In the genomic region with DNA sequence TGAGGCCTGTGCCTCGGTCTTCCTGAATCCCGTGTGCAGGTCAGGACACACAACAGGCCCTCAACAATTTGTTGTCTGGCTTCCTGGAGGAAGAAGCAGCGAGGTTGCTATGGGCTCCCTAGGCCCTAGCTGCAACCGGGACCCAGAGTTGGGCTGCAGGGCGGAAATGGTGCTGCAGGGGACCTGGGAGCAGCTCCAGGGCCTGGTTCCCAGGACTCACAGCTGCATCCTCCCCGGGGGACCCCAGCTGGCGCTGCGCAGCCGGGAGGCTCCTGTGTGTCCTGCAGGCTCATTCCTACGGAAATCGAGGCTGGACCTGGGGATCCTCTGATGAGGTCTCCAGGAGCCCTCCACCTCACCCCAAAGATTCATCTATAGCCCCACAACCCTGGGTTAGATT, we compare ENCODE assay signal across 9 cellular contexts. TPM values are rescaled to one million over a fixed set of nuclear protein-coding genes. Genes with fewer than 3 reads are reported as not detected.
DNase-seq lines count a peak whose midpoint lies in the region; ATAC-seq and TF ChIP-seq lines count a peak whose summit lies in the region.
"Had no signal": no experiment of that assay in that cellular context is flagged by ENCODE, and none has a peak within 500 bp of the region (broad histone marks: within the 10 kb centered on the region; RNA-seq: fewer than 3 reads in every experiment).

No MANE protein-coding gene starts in this region.

- H3K9me3 ChIP-seq in SK-N-SH: no peaks in the 10 kb centered on the region
- no peaks in the 10 kb centered on the region for H3K9me3 ChIP-seq in stomach

- 98% methylated on average over 7 of the region's 11 CpGs for WGBS in SK-N-SH (ENCODE audit: low lambda C conversion rate)
- WGBS in stomach, 5 donors: 69 to 85% (median 82%) methylated on average over 9 to 11 of the region's 11 CpGs

- no peak overlapping the region for H3K4me3 ChIP-seq in SK-N-SH (ENCODE audit: low read depth in 2 of 2, low read length in 1 of 2)
- peak overlapping the region in 1 of 4 donors; percentile 72 for H3K4me3 ChIP-seq in stomach

- peaks cover 27% of the 10 kb centered on the region for H3F3A ChIP-seq in SK-N-SH (replicated peaks; ENCODE audit: insufficient read depth)

- H3K4me2 ChIP-seq in SK-N-SH: 0 out of 2 replicates have a peak overlapping the region, but pooled peaks have one; percentile 76

- peaks cover 6% of the 10 kb centered on the region for H3K4me1 Mint-ChIP-seq in activated T-helper 17 cell treated with anti-CD3 and anti-CD28 coated beads, Interleukin-2, amount 50 U/mL, for 72 hours

- H3K27me3 ChIP-seq in SK-N-SH (ENCODE audit: insufficient read depth): no peaks in the 10 kb centered on the region
- peaks cover 0 to 25% (median 4%) of the 10 kb centered on the region in 3 donors for H3K27me3 ChIP-seq in stomach

- peak overlapping the region; percentile 96 for H3K4me3 Mint-ChIP-seq in activated T-helper 17 cell treated with anti-CD3 and anti-CD28 coated beads, Interleukin-2, amount 50 U/mL, for 72 hours

- CTCF ChIA-PET in SK-N-SH (lab: Yijun Ruan, JAX): interaction anchor here (1.0 to 3.4 kb wide), 7 partner anchors 32 to 115 kb away, joined by 3 to 200 read pairs (median 22); a partner anchor contains a TSS

- POLR2A ChIA-PET in SK-N-SH (lab: Yijun Ruan, JAX): no interaction called here

- no peaks in the 10 kb centered on the region for H3K9me3 Mint-ChIP-seq in activated T-helper 17 cell treated with anti-CD3 and anti-CD28 coated beads, Interleukin-2, amount 50 U/mL, for 72 hours

- peaks cover 3 to 20% of the 10 kb centered on the region in 2 experiments; a peak in 1 of 4 replicates for H3K4me1 ChIP-seq in SK-N-SH (ENCODE audit: control insufficient read depth in 1 of 2, insufficient read depth in 2 of 2, low read depth in 1 of 2, low read length in 1 of 2)
- peaks cover 28 to 69% (median 49%) of the 10 kb centered on the region in 4 donors for H3K4me1 ChIP-seq in stomach

- ATAC-seq in SK-N-SH treated with all-trans-retinoic acid at 6 μM for 48 hours: no peak
- no peak for ATAC-seq in activated T-helper 17 cell treated with anti-CD3 and anti-CD28 coated beads, Interleukin-2, amount 50 U/mL, for 72 hours (replicated peaks)
- no peak for ATAC-seq in HG02970 (IDR thresholded peaks at IDR 0.05; ENCODE audit: low FRiP score, unreplicated experiment)

- TF ChIP-seq EP300 in SK-N-SH (IDR thresholded peaks at IDR 0.05; ENCODE audit: borderline replicate concordance in 1 of 2, low read depth in 1 of 2, low read length in 1 of 2) (no peak), stomach (IDR thresholded peaks at IDR 0.05) (no peak)

- 0 out of 2 replicates have a peak overlapping the region, but pooled peaks have one; percentile 63 for H3K9ac ChIP-seq in SK-N-SH

- H3K36me3 Mint-ChIP-seq in activated T-helper 17 cell treated with anti-CD3 and anti-CD28 coated beads, Interleukin-2, amount 50 U/mL, for 72 hours (ENCODE audit: low read depth): no peaks in the 10 kb centered on the region
- H3K36me3 Mint-ChIP-seq: brain had no signal

- H3K79me2 ChIP-seq in SK-N-SH (ENCODE audit: insufficient read depth): peaks cover 23% of the 10 kb centered on the region

- no peaks in the 10 kb centered on the region for H3K9me2 ChIP-seq in SK-N-SH

- TF ChIP-seq CTCF in SK-N-SH (IDR thresholded peaks at IDR 0.05) (no peak), stomach (IDR thresholded peaks at IDR 0.05) (no peak)

- H2AFZ ChIP-seq in SK-N-SH (ENCODE audit: low read depth): peak overlapping the region; percentile 95

- intact Hi-C loops in stomach (cut with DNase I; ENCODE audit: low total_unique reads): loop anchor here (5.0 kb wide), 1 partner anchor 81 kb away; a partner anchor contains a TSS

- no peaks in the 10 kb centered on the region for H4K20me1 ChIP-seq in SK-N-SH (ENCODE audit: insufficient read depth)

- H3K27ac Mint-ChIP-seq in activated T-helper 17 cell treated with anti-CD3 and anti-CD28 coated beads, Interleukin-2, amount 50 U/mL, for 72 hours: peak overlapping the region; percentile 97

- no peak for TF ChIP-seq POLR2A in stomach (IDR thresholded peaks at IDR 0.05)

- no peak for TF ChIP-seq RAD21 in SK-N-SH (IDR thresholded peaks at IDR 0.05; ENCODE audit: low read length)

- DNase-seq in SK-N-SH: no peak
- DNase-seq in islet precursor cell: peak; percentile 48
- no peak for DNase-seq in stomach
- DNase-seq in T1000 (lab: John Stamatoyannopoulos, UW): no peak
- no peak for DNase-seq in NCI-H748 (lab: John Stamatoyannopoulos, UW; ENCODE audit: unreplicated experiment)

- no peaks in the 10 kb centered on the region for H3K36me3 ChIP-seq in SK-N-SH (replicated peaks in 1 of 2; ENCODE audit: control insufficient read depth in 1 of 2, insufficient read depth in 2 of 2, low read length in 1 of 2)
- no peaks in the 10 kb centered on the region for H3K36me3 ChIP-seq in stomach

- H3K27ac ChIP-seq in SK-N-SH (ENCODE audit: low read depth in 2 of 2, low read length in 1 of 2) (no peak overlapping the region; a peak in 1 of 4 replicates), stomach (peak overlapping the region in 4 of 5 donors; percentile 77 to 92 (median 79))

- H3K27me3 Mint-ChIP-seq in activated T-helper 17 cell treated with anti-CD3 and anti-CD28 coated beads, Interleukin-2, amount 50 U/mL, for 72 hours: no peaks in the 10 kb centered on the region

TF ChIP-seq in SK-N-SH, 30 proteins besides CTCF, POLR2A, EP300 and RAD21 (continues in another document):
- TF ChIP-seq SIN3A (IDR thresholded peaks at IDR 0.05; ENCODE audit: borderline replicate concordance, low read depth, low read length): no peak
- TF ChIP-seq ELF1 (IDR thresholded peaks at IDR 0.05): no peak
- TF ChIP-seq FOSL2 (IDR thresholded peaks at IDR 0.05; ENCODE audit: borderline replicate concordance, low read depth): no peak
- TF ChIP-seq RXRA (IDR thresholded peaks at IDR 0.05; ENCODE audit: borderline replicate concordance, low read depth): no peak
- TF ChIP-seq FOXM1 (IDR thresholded peaks at IDR 0.05; ENCODE audit: low read depth): no peak
- TF ChIP-seq NFIC (IDR thresholded peaks at IDR 0.05; ENCODE audit: borderline replicate concordance): no peak
- TF ChIP-seq TAF1 (IDR thresholded peaks at IDR 0.05; ENCODE audit: borderline replicate concordance, low read depth, low read length): no peak
- TF ChIP-seq SMC3 (IDR thresholded peaks at IDR 0.05; ENCODE audit: low read depth, low read length): no peak
- no peak for TF ChIP-seq FOXJ3 (CRISPR knock-in tag; IDR thresholded peaks at IDR 0.05)
- TF ChIP-seq RFX5 (IDR thresholded peaks at IDR 0.05; ENCODE audit: low read length): no peak
- no peak for TF ChIP-seq EZH2phosphoT487 (IDR thresholded peaks at IDR 0.05; ENCODE audit: borderline replicate concordance, low read depth)
- TF ChIP-seq, protein P1, sequence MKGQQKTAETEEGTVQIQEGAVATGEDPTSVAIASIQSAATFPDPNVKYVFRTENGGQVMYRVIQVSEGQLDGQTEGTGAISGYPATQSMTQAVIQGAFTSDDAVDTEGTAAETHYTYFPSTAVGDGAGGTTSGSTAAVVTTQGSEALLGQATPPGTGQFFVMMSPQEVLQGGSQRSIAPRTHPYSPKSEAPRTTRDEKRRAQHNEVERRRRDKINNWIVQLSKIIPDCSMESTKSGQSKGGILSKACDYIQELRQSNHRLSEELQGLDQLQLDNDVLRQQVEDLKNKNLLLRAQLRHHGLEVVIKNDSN (IDR thresholded peaks at IDR 0.05; ENCODE audit: borderline replicate concordance, low read depth): no peak

TF ChIP-seq in SK-N-SH treated with all-trans-retinoic acid at 6 μM for 48 hours, 23 proteins besides CTCF, POLR2A, EP300 and RAD21 (continues in another document):
- TF ChIP-seq ZFP30 (CRISPR knock-in tag; IDR thresholded peaks at IDR 0.05) (no peak), OSR1 (CRISPR knock-in tag; IDR thresholded peaks at IDR 0.05) (no peak), GLIS3 (CRISPR knock-in tag; IDR thresholded peaks at IDR 0.05) (no peak), ARNTL (CRISPR knock-in tag; IDR thresholded peaks at IDR 0.05; ENCODE audit: borderline replicate concordance, low read depth) (no peak), ZNF8 (CRISPR knock-in tag; IDR thresholded peaks at IDR 0.05) (no peak), ZNF70 (CRISPR knock-in tag; IDR thresholded peaks at IDR 0.05) (no peak)
- TF ChIP-seq, protein P2, sequence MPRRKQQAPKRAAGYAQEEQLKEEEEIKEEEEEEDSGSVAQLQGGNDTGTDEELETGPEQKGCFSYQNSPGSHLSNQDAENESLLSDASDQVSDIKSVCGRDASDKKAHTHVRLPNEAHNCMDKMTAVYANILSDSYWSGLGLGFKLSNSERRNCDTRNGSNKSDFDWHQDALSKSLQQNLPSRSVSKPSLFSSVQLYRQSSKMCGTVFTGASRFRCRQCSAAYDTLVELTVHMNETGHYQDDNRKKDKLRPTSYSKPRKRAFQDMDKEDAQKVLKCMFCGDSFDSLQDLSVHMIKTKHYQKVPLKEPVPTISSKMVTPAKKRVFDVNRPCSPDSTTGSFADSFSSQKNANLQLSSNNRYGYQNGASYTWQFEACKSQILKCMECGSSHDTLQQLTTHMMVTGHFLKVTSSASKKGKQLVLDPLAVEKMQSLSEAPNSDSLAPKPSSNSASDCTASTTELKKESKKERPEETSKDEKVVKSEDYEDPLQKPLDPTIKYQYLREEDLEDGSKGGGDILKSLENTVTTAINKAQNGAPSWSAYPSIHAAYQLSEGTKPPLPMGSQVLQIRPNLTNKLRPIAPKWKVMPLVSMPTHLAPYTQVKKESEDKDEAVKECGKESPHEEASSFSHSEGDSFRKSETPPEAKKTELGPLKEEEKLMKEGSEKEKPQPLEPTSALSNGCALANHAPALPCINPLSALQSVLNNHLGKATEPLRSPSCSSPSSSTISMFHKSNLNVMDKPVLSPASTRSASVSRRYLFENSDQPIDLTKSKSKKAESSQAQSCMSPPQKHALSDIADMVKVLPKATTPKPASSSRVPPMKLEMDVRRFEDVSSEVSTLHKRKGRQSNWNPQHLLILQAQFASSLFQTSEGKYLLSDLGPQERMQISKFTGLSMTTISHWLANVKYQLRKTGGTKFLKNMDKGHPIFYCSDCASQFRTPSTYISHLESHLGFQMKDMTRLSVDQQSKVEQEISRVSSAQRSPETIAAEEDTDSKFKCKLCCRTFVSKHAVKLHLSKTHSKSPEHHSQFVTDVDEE (CRISPR knock-in tag; IDR thresholded peaks at IDR 0.05): no peak

RNA-seq across cellular contexts. Expression of a gene that starts 1.0 kb away (rescaled TPM):
- polyA plus RNA-seq in SK-N-SH (2012; rRNA removed) (5.7 and 6.4 TPM in 2 replicates), stomach (1 to 10 TPM; 5.3 to 5.5 (median 5.4) TPM)
- 4.6 and 6.5 TPM in 2 replicates for polyA plus RNA-seq in SK-N-SH (2012; cell fraction: cytosol; rRNA removed)
- 3.5 and 4.0 TPM in 2 replicates for polyA plus RNA-seq in SK-N-SH (2012; cell fraction: nucleus; rRNA removed)
- 10 to 100 TPM; 18.0 to 23.6 TPM for total RNA-seq in activated T-helper 17 cell treated with anti-CD3 and anti-CD28 coated beads, Interleukin-2, amount 50 U/mL, for 72 hours
- total RNA-seq in stomach: 10 to 100 TPM in 2 of 5 donors, 1 to 10 TPM in 3; 7.0 to 43.4 (median 9.5) TPM

RNA-seq across cellular contexts. Expression of a gene that starts 31.8 kb away (rescaled TPM):
- polyA plus RNA-seq in SK-N-SH (2012; rRNA removed): 188 and 312 TPM in 2 replicates
- polyA plus RNA-seq in SK-N-SH (2012; cell fraction: cytosol; rRNA removed): 180 and 229 TPM in 2 replicates
- polyA plus RNA-seq in SK-N-SH (2012; cell fraction: nucleus; rRNA removed): 153 and 184 TPM in 2 replicates
- total RNA-seq in activated T-helper 17 cell treated with anti-CD3 and anti-CD28 coated beads, Interleukin-2, amount 50 U/mL, for 72 hours: 10 to 100 TPM; 47.8 to 79.0 TPM
- total RNA-seq in stomach: 10 to 100 TPM; 41.4 to 77.5 (median 71.3) TPM
- 10 to 100 TPM; 66.4 to 86.6 (median 75.3) TPM for polyA plus RNA-seq in stomach

Comparison
In these comparisons a context has a peak if more than half of its experiments do, and no peak if none do; other contexts are left out.
1. H3K27ac ChIP-seq: peak in stomach (4 of 5); none in SK-N-SH (0 of 2).